Comparison of ENCODE assay signal across 15 cellular contexts in genomic region chr7:77830649-77831355, GRCh38. TPM values are rescaled to one million over a fixed set of nuclear protein-coding genes. Genes with fewer than 3 reads are reported as not detected.
DNase-seq lines count a peak whose midpoint lies in the region; ATAC-seq and TF ChIP-seq lines count a peak whose summit lies in the region.
"Had no signal": no experiment of that assay in that cellular context is flagged by ENCODE, and none has a peak within 500 bp of the region (broad histone marks: within the 10 kb centered on the region; RNA-seq: fewer than 3 reads in every experiment).

No MANE protein-coding gene starts in this region.

- H3K9me3 ChIP-seq in CD4-positive, CD25-positive, alpha-beta regulatory T cell (ENCODE audit: control insufficient read depth in 2 of 2, low read length in 2 of 2) = peaks cover 4% of the 10 kb centered on the region in 2 experiments

- H3K27me3 Mint-ChIP-seq in CD4-positive, CD25-positive, alpha-beta regulatory T cell = no peaks in the 10 kb centered on the region
- no peaks in the 10 kb centered on the region for H3K27me3 Mint-ChIP-seq in activated CD4-positive, alpha-beta memory T cell treated with anti-CD3 and anti-CD28 coated beads for 36 hours
- H3K27me3 Mint-ChIP-seq in WTC11 (ENCODE audit: low read depth) = no peaks in the 10 kb centered on the region
- H3K27me3 Mint-ChIP-seq: activated naive CD8-positive, alpha-beta T cell treated with anti-CD3 and anti-CD28 coated beads, Interleukin-2, amount 50 U/mL, for 24 hours; central memory CD8-positive, alpha-beta T cell had no signal

- H3K27ac Mint-ChIP-seq in CD4-positive, CD25-positive, alpha-beta regulatory T cell = peak overlapping the region; percentile 36 to 80 (median 75)
- peak overlapping the region; percentile 76 for H3K27ac Mint-ChIP-seq in activated CD4-positive, alpha-beta memory T cell treated with anti-CD3 and anti-CD28 coated beads for 36 hours
- no peak overlapping the region for H3K27ac Mint-ChIP-seq in WTC11
- H3K27ac Mint-ChIP-seq: activated naive CD8-positive, alpha-beta T cell treated with anti-CD3 and anti-CD28 coated beads, Interleukin-2, amount 50 U/mL, for 24 hours had no signal

- CTCF ChIA-PET in activated CD4-positive, alpha-beta memory T cell treated with anti-CD3 and anti-CD28 coated beads for 36 hours (lab: Charles Lee) = interaction anchor here (0.9 to 2.4 kb wide), 6 partner anchors 10 to 71 kb away, joined by 3 to 12 read pairs (median 5); partner anchors contain the start of genes PHTF2 and TMEM60
- CTCF ChIA-PET in WTC11 (lab: Charles Lee) = no interaction called here

- DNase-seq in CD4-positive, CD25-positive, alpha-beta regulatory T cell = peak in 1 of 3 donors; percentile 29
- DNase-seq in COLO668 (lab: John Stamatoyannopoulos, UW; ENCODE audit: unreplicated experiment) (peak; percentile 12), NCI-H2227 (lab: John Stamatoyannopoulos, UW; ENCODE audit: unreplicated experiment) (peak; percentile 46), KG1 (lab: John Stamatoyannopoulos, UW) (no peak), WTC11 (ENCODE audit: low spot score) (no peak), NCI-H1436 treated with DMSO at 0.1 percent for 48 hours (lab: John Stamatoyannopoulos, UW) (no peak)
- DNase-seq in activated CD4-positive, alpha-beta memory T cell treated with anti-CD3 and anti-CD28 coated beads for 36 hours = no peak
- no peak for DNase-seq in stimulated activated CD8-positive, alpha-beta memory T cell treated with anti-CD3 and anti-CD28 coated beads, Interleukin-4, amount 100 ng/mL, for 48 hours
- DNase-seq: activated naive CD8-positive, alpha-beta T cell treated with anti-CD3 and anti-CD28 coated beads, Interleukin-2, amount 50 U/mL, for 24 hours; foreskin fibroblast; NCI-H226 had no signal

- H3K27me3 ChIP-seq in CD4-positive, CD25-positive, alpha-beta regulatory T cell (ENCODE audit: control insufficient read depth, insufficient read depth, low read length) = no peaks in the 10 kb centered on the region

- TF ChIP-seq CTCF in WTC11 (IDR thresholded peaks at IDR 0.05) = no peak

- peaks cover 40 to 81% (median 58%) of the 10 kb centered on the region in 4 donors for H3K4me1 Mint-ChIP-seq in CD4-positive, CD25-positive, alpha-beta regulatory T cell
- peaks cover 66% of the 10 kb centered on the region for H3K4me1 Mint-ChIP-seq in activated CD4-positive, alpha-beta memory T cell treated with anti-CD3 and anti-CD28 coated beads for 36 hours (ENCODE audit: low read depth)
- H3K4me1 Mint-ChIP-seq in WTC11 = peaks cover 4% of the 10 kb centered on the region

- POLR2A ChIA-PET in activated CD4-positive, alpha-beta memory T cell treated with anti-CD3 and anti-CD28 coated beads for 36 hours (lab: Charles Lee) = interaction anchor here (0.7 to 2.4 kb wide), 4 partner anchors 17 to 135 kb away, joined by 3 to 26 read pairs (median 17); partner anchors contain the start of genes PHTF2, RSBN1L and TMEM60
- POLR2A ChIA-PET in WTC11 (lab: Charles Lee) = interaction anchor here (0.6 kb wide), 1 partner anchor 18 kb away, joined by 4 read pairs; no protein-coding TSS in a partner anchor

- intact Hi-C loops in activated CD4-positive, alpha-beta memory T cell treated with anti-CD3 and anti-CD28 coated beads for 36 hours (cut with micrococcal nuclease) = loop anchor here (1.0 to 5.0 kb wide), 3 partner anchors 18 to 71 kb away; partner anchors contain the start of genes PHTF2 and TMEM60

- peaks cover 0 to 8% (median 2%) of the 10 kb centered on the region in 7 donors for H3K9me3 Mint-ChIP-seq in CD4-positive, CD25-positive, alpha-beta regulatory T cell
- peaks cover 13% of the 10 kb centered on the region for H3K9me3 Mint-ChIP-seq in activated CD4-positive, alpha-beta memory T cell treated with anti-CD3 and anti-CD28 coated beads for 36 hours
- peaks cover 2% of the 10 kb centered on the region for H3K9me3 Mint-ChIP-seq in WTC11
- H3K9me3 Mint-ChIP-seq: central memory CD8-positive, alpha-beta T cell had no signal

- H3K4me3 Mint-ChIP-seq in CD4-positive, CD25-positive, alpha-beta regulatory T cell = peak overlapping the region; percentile 61 to 87 (median 66)
- peak overlapping the region; percentile 30 for H3K4me3 Mint-ChIP-seq in activated CD4-positive, alpha-beta memory T cell treated with anti-CD3 and anti-CD28 coated beads for 36 hours
- no peak overlapping the region for H3K4me3 Mint-ChIP-seq in WTC11
- H3K4me3 Mint-ChIP-seq: activated naive CD8-positive, alpha-beta T cell treated with anti-CD3 and anti-CD28 coated beads, Interleukin-2, amount 50 U/mL, for 24 hours; CD14-positive monocyte; central memory CD8-positive, alpha-beta T cell had no signal

- H3K4me1 ChIP-seq in CD4-positive, CD25-positive, alpha-beta regulatory T cell (ENCODE audit: control insufficient read depth, insufficient read depth, low read length, poor library complexity, severe bottlenecking) = peaks cover 72% of the 10 kb centered on the region

- H3K4me3 ChIP-seq in CD4-positive, CD25-positive, alpha-beta regulatory T cell (ENCODE audit: low read depth, low read length) = peak overlapping the region; percentile 69

- H3K36me3 ChIP-seq in CD4-positive, CD25-positive, alpha-beta regulatory T cell (ENCODE audit: control insufficient read depth, insufficient read depth, low read length) = no peaks in the 10 kb centered on the region

- H3K27ac ChIP-seq in CD4-positive, CD25-positive, alpha-beta regulatory T cell (ENCODE audit: insufficient read depth, low read length, poor library complexity, severe bottlenecking) = peak overlapping the region; percentile 45
- H3K27ac ChIP-seq: VCaP had no signal

- H3K36me3 Mint-ChIP-seq in CD4-positive, CD25-positive, alpha-beta regulatory T cell = peaks cover 9% of the 10 kb centered on the region
- H3K36me3 Mint-ChIP-seq in activated CD4-positive, alpha-beta memory T cell treated with anti-CD3 and anti-CD28 coated beads for 36 hours = peaks cover 12% of the 10 kb centered on the region
- H3K36me3 Mint-ChIP-seq in WTC11 = no peaks in the 10 kb centered on the region

- peak in 1 of 2 donors; percentile 12 for ATAC-seq in CD4-positive, CD25-positive, alpha-beta regulatory T cell (ENCODE audit: low read depth in 2 of 2)
- no peak for ATAC-seq in WTC11
- ATAC-seq: Panc1 had no signal

TF ChIP-seq in WTC11, 78 proteins besides CTCF, POLR2A, EP300 and RAD21 (continues in another document):
- TF ChIP-seq ZNF219 (CRISPR knock-in tag; IDR thresholded peaks at IDR 0.05; ENCODE audit: borderline replicate concordance) (no peak), ZNF423 (CRISPR knock-in tag; IDR thresholded peaks at IDR 0.05) (no peak), NR1H2 (CRISPR knock-in tag; IDR thresholded peaks at IDR 0.05) (no peak), SMAD4 (CRISPR knock-in tag; IDR thresholded peaks at IDR 0.05) (no peak), TEAD1 (CRISPR knock-in tag; IDR thresholded peaks at IDR 0.05) (no peak), ARID4B (CRISPR knock-in tag; IDR thresholded peaks at IDR 0.05; ENCODE audit: borderline replicate concordance) (no peak), ESRRA (CRISPR knock-in tag; IDR thresholded peaks at IDR 0.05; ENCODE audit: borderline replicate concordance) (no peak), MAX (CRISPR knock-in tag; IDR thresholded peaks at IDR 0.05) (no peak)
- TF ChIP-seq, protein P1, sequence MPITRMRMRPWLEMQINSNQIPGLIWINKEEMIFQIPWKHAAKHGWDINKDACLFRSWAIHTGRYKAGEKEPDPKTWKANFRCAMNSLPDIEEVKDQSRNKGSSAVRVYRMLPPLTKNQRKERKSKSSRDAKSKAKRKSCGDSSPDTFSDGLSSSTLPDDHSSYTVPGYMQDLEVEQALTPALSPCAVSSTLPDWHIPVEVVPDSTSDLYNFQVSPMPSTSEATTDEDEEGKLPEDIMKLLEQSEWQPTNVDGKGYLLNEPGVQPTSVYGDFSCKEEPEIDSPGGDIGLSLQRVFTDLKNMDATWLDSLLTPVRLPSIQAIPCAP (CRISPR knock-in tag; IDR thresholded peaks at IDR 0.05) = no peak

RNA-seq across cellular contexts. Expression of gene PHTF2, which starts 32.2 kb away (rescaled TPM):
- 77.9 TPM for total RNA-seq in CD4-positive, CD25-positive, alpha-beta regulatory T cell
- polyA plus RNA-seq in CD4-positive, CD25-positive, alpha-beta regulatory T cell = 10 to 100 TPM; 25.0 to 32.3 (median 28.7) TPM
- 10 to 100 TPM; 40.8 to 41.2 TPM for total RNA-seq in activated CD4-positive, alpha-beta memory T cell treated with anti-CD3 and anti-CD28 coated beads for 36 hours
- 17.9 to 20.1 TPM (median 19.7 TPM) in 3 replicates for total RNA-seq in WTC11 (2021)

RNA-seq across cellular contexts. Expression of gene TMEM60, which starts 32.6 kb away (rescaled TPM):
- total RNA-seq in CD4-positive, CD25-positive, alpha-beta regulatory T cell = 5.2 TPM
- polyA plus RNA-seq in CD4-positive, CD25-positive, alpha-beta regulatory T cell = 10 to 100 TPM; 32.3 to 76.0 (median 55.9) TPM
- 10 to 100 TPM; 14.2 to 15.5 TPM for total RNA-seq in activated CD4-positive, alpha-beta memory T cell treated with anti-CD3 and anti-CD28 coated beads for 36 hours
- total RNA-seq in WTC11 (2021) = 21.5 to 23.7 TPM (median 23.4 TPM) in 3 replicates

Comparison
In these comparisons a context has a peak if more than half of its experiments do, and no peak if none do; other contexts are left out.
1. DNase-seq: peak in COLO668 (single experiment) and NCI-H2227 (single experiment); none in activated CD4-positive, alpha-beta memory T cell treated with anti-CD3 and anti-CD28 coated beads for 36 hours (single experiment), KG1 (single experiment), WTC11 (single experiment), stimulated activated CD8-positive, alpha-beta memory T cell treated with anti-CD3 and anti-CD28 coated beads, Interleukin-4, amount 100 ng/mL, for 48 hours (single experiment) and NCI-H1436 treated with DMSO at 0.1 percent for 48 hours (single experiment).